Comparison of ENCODE assay signal across 14 cellular contexts in genomic region chr13:98650376-98651107, GRCh38.
DNase-seq lines count a peak whose midpoint lies in the region; FAIRE-seq and TF ChIP-seq lines count a peak whose summit lies in the region.
"Had no signal": no experiment of that assay in that cellular context is flagged by ENCODE, and none has a peak within 500 bp of the region (broad histone marks: within the 10 kb centered on the region; RNA-seq: fewer than 3 reads in every experiment).

No MANE protein-coding gene starts in this region.

- in situ Hi-C loops in GM13976 (cut with MboI; ENCODE audit: low sequenced_read_pairs, unreplicated experiment) = no loop called here

- H3K36me3 ChIP-seq in muscle layer of duodenum (ENCODE audit: control insufficient read depth in 1 of 2, insufficient read depth in 2 of 2, low read length in 2 of 2) = no peaks in the 10 kb centered on the region

- no peaks in the 10 kb centered on the region for H3K9me3 ChIP-seq in muscle layer of duodenum (ENCODE audit: control insufficient read depth in 1 of 2, low read length in 2 of 2)

- no peaks in the 10 kb centered on the region for H3K27me3 ChIP-seq in muscle layer of duodenum (ENCODE audit: low read depth, low read length)

- peak overlapping the region; percentile 9 for H3K4me3 Mint-ChIP-seq in Calu3 (ENCODE audit: low read depth, unreplicated experiment)
- H3K4me3 Mint-ChIP-seq in dendritic cell treated with granulocyte-macrophage colony-stimulating factor and Interleukin-4, amounts not matched to agents 40 ng/mL and 50 ng/mL, for 4 days = no peak overlapping the region
- H3K4me3 Mint-ChIP-seq: activated T-cell treated with anti-CD3 and anti-CD28 coated beads, Interleukin-2, amount 50 U/mL, for 24 hours had no signal

- H3K4me1 ChIP-seq in muscle layer of duodenum (ENCODE audit: control insufficient read depth in 1 of 2, insufficient read depth in 2 of 2, low read length in 2 of 2) = no peaks in the 10 kb centered on the region

- no peak overlapping the region for H3K4me3 ChIP-seq in muscle layer of duodenum (ENCODE audit: low read depth in 1 of 2, low read length in 2 of 2)
- H3K4me3 ChIP-seq: coronary artery had no signal

- CTCF ChIA-PET in Calu3 (lab: Charles Lee) = interaction anchor here (0.9 kb wide), 1 partner anchor 166 kb away, joined by 3 read pairs; no protein-coding TSS in a partner anchor

- H3K27ac ChIP-seq in muscle layer of duodenum (ENCODE audit: low read length) = peak overlapping the region; percentile 31
- H3K27ac ChIP-seq: coronary artery had no signal

- intact Hi-C loops in Calu3 (cut with micrococcal nuclease; ENCODE audit: unreplicated experiment) = loop anchor here (5.0 kb wide), 2 partner anchors 78 to 168 kb away; no protein-coding TSS in a partner anchor
- intact Hi-C loops in dendritic cell treated with granulocyte-macrophage colony-stimulating factor and Interleukin-4, amounts not matched to agents 40 ng/mL and 50 ng/mL, for 4 days (cut with micrococcal nuclease) = loop anchor here (1.0 to 10.0 kb wide), 3 partner anchors 55 to 136 kb away; partner anchors contain the start of gene STK24

- FAIRE-seq in HTR-8/SVneo (lab: Jason Lieb, UNC) = no peak

- H3K9me3 Mint-ChIP-seq in Calu3 (ENCODE audit: low read depth, unreplicated experiment) = no peaks in the 10 kb centered on the region
- H3K9me3 Mint-ChIP-seq in dendritic cell treated with granulocyte-macrophage colony-stimulating factor and Interleukin-4, amounts not matched to agents 40 ng/mL and 50 ng/mL, for 4 days = no peaks in the 10 kb centered on the region
- H3K9me3 Mint-ChIP-seq: activated T-cell treated with anti-CD3 and anti-CD28 coated beads, Interleukin-2, amount 50 U/mL, for 24 hours had no signal

- peak overlapping the region; percentile 77 for H3K27ac Mint-ChIP-seq in Calu3 (ENCODE audit: unreplicated experiment)
- peak overlapping the region; percentile 17 for H3K27ac Mint-ChIP-seq in dendritic cell treated with granulocyte-macrophage colony-stimulating factor and Interleukin-4, amounts not matched to agents 40 ng/mL and 50 ng/mL, for 4 days
- H3K27ac Mint-ChIP-seq: activated T-cell treated with anti-CD3 and anti-CD28 coated beads, Interleukin-2, amount 50 U/mL, for 24 hours; progenitor cell of endocrine pancreas had no signal

- peak; percentile 67 for DNase-seq in Calu3
- DNase-seq in NOMO-1 treated with DMSO at 0.1 percent for 48 hours (lab: John Stamatoyannopoulos, UW; ENCODE audit: unreplicated experiment) = peak; percentile 85
- no peak for DNase-seq in NCI-H1417 (lab: John Stamatoyannopoulos, UW)
- no peak for DNase-seq in HTR-8/SVneo (ENCODE audit: insufficient read length, low spot score)
- DNase-seq in NCI-H748 treated with DMSO at 0.1 percent for 48 hours (lab: John Stamatoyannopoulos, UW) = no peak
- DNase-seq in GM13976 (ENCODE audit: low spot score) = no peak
- DNase-seq: activated T-cell treated with anti-CD3 and anti-CD28 coated beads, Interleukin-2, amount 50 U/mL, for 24 hours; DND-41; NCI-H1436 treated with DMSO at 0.1 percent for 48 hours; NCI-H524 treated with DMSO at 0.1 percent for 48 hours had no signal

- no peaks in the 10 kb centered on the region for H3K27me3 Mint-ChIP-seq in Calu3 (ENCODE audit: unreplicated experiment)
- H3K27me3 Mint-ChIP-seq in dendritic cell treated with granulocyte-macrophage colony-stimulating factor and Interleukin-4, amounts not matched to agents 40 ng/mL and 50 ng/mL, for 4 days = peaks cover 12% of the 10 kb centered on the region

- no TSS peak for BruUV-seq in Calu3 (replicated peaks; lab: Mats Ljungman, UMichigan)

- H3K4me1 Mint-ChIP-seq in Calu3 (ENCODE audit: low read depth, unreplicated experiment) = peaks cover 24% of the 10 kb centered on the region
- peaks cover 56% of the 10 kb centered on the region for H3K4me1 Mint-ChIP-seq in dendritic cell treated with granulocyte-macrophage colony-stimulating factor and Interleukin-4, amounts not matched to agents 40 ng/mL and 50 ng/mL, for 4 days (ENCODE audit: low read depth)

- H3K36me3 Mint-ChIP-seq in Calu3 (ENCODE audit: insufficient read depth, unreplicated experiment) = peaks cover 7% of the 10 kb centered on the region
- no peaks in the 10 kb centered on the region for H3K36me3 Mint-ChIP-seq in dendritic cell treated with granulocyte-macrophage colony-stimulating factor and Interleukin-4, amounts not matched to agents 40 ng/mL and 50 ng/mL, for 4 days (ENCODE audit: low read depth)

- TF ChIP-seq CTCF in Calu3 (IDR thresholded peaks at IDR 0.05; ENCODE audit: unreplicated experiment) (no peak), GM13976 (IDR thresholded peaks at IDR 0.05; ENCODE audit: borderline replicate concordance, control extremely low read depth, extremely low read depth, insufficient read depth, missing control alignments) (no peak)

Comparison
In these comparisons a context has a peak if more than half of its experiments do, and no peak if none do; other contexts are left out.
1. DNase-seq: peak in Calu3 (single experiment) and NOMO-1 treated with DMSO at 0.1 percent for 48 hours (single experiment); none in NCI-H1417 (0 of 3), HTR-8/SVneo (single experiment), NCI-H748 treated with DMSO at 0.1 percent for 48 hours (single experiment) and GM13976 (single experiment).